Comparison of ENCODE assay signal across 38 cellular contexts in genomic region chr5:181092428-181092827, GRCh38. TPM values are rescaled to one million over a fixed set of nuclear protein-coding genes. Genes with fewer than 3 reads are reported as not detected.
"Had no signal": no experiment of that assay in that cellular context is flagged by ENCODE, and none has a peak within 500 bp of the region (broad histone marks: within the 10 kb centered on the region; RNA-seq: fewer than 3 reads in every experiment).

No MANE protein-coding gene starts in this region.

- H3K4me3 Mint-ChIP-seq: activated B cell treated with CpG ODN at 0.5 μM for 24 hours; activated CD4-positive, alpha-beta memory T cell treated with anti-CD3 and anti-CD28 coated beads for 36 hours; activated CD8-positive, alpha-beta T cell treated with anti-CD3 and anti-CD28 coated beads for 36 hours; activated naive CD4-positive, alpha-beta T cell treated with anti-CD3 and anti-CD28 coated beads for 36 hours; activated naive CD8-positive, alpha-beta T cell treated with anti-CD3 and anti-CD28 coated beads for 36 hours; activated T-cell treated with anti-CD3 and anti-CD28 coated beads, Interleukin-2, amount 50 U/mL, for 4 hours; activated T-cell treated with anti-CD3 and anti-CD28 coated beads, Interleukin-2, amount 50 U/mL, for 72 hours; activated T-helper 1 cell treated with anti-CD3 and anti-CD28 coated beads, Interleukin-12 subunit alpha, Interleukin-12 subunit beta, Interleukin-2, Interleukin-4 antibody, amounts not matched to agents 30 ng/mL and 10 ng/mL and 1 ng/mL, durations not matched to agents 14 hours and 24 hours and 36 hours; activated T-helper 17 cell treated with anti-CD3 and anti-CD28 coated beads, Interleukin-2, amount 50 U/mL, for 72 hours; T-helper 1 cell treated with Interleukin-12 subunit alpha and Interleukin-12 subunit beta and Interleukin-4 antibody, amounts not matched to agents 30 μg/mL and 1 μg/mL, for 36 hours; T-helper 2 cell treated with Interferon-gamma antibody and Interleukin-4, amounts not matched to agents 5 μg/mL and 100 μg/mL, for 36 hours had no signal

- H3K4me1 Mint-ChIP-seq: activated B cell treated with CpG ODN at 0.5 μM for 24 hours; activated naive CD8-positive, alpha-beta T cell treated with anti-CD3 and anti-CD28 coated beads for 36 hours; activated T-helper 17 cell treated with anti-CD3 and anti-CD28 coated beads, Interleukin-2, amount 50 U/mL, for 72 hours had no signal

- H3K36me3 ChIP-seq: adrenal gland, brain microvascular endothelial cell, breast epithelium had no signal

- H3K9me3 Mint-ChIP-seq: activated CD4-positive, alpha-beta memory T cell treated with anti-CD3 and anti-CD28 coated beads for 36 hours; activated CD8-positive, alpha-beta T cell treated with anti-CD3 and anti-CD28 coated beads for 36 hours; activated naive CD4-positive, alpha-beta T cell treated with anti-CD3 and anti-CD28 coated beads for 36 hours; activated naive CD4-positive, alpha-beta T cell treated with anti-CD3 and anti-CD28 coated beads, Interleukin-2, amount 50 U/mL, for 72 hours; activated naive CD8-positive, alpha-beta T cell treated with anti-CD3 and anti-CD28 coated beads for 36 hours; activated T-cell treated with anti-CD3 and anti-CD28 coated beads, Interleukin-2, amount 50 U/mL, for 4 hours; activated T-cell treated with anti-CD3 and anti-CD28 coated beads, Interleukin-2, amount 50 U/mL, for 72 hours; activated T-helper 1 cell treated with anti-CD3 and anti-CD28 coated beads, Interleukin-12 subunit alpha, Interleukin-12 subunit beta, Interleukin-2, Interleukin-4 antibody, amounts not matched to agents 30 ng/mL and 10 ng/mL and 1 ng/mL, durations not matched to agents 14 hours and 24 hours and 36 hours; activated T-helper 17 cell treated with anti-CD3 and anti-CD28 coated beads, Interleukin-2, amount 50 U/mL, for 72 hours; T-helper 1 cell treated with Interleukin-12 subunit alpha and Interleukin-12 subunit beta and Interleukin-4 antibody, amounts not matched to agents 30 μg/mL and 1 μg/mL, for 36 hours; T-helper 2 cell treated with Interferon-gamma antibody and Interleukin-4, amounts not matched to agents 5 μg/mL and 100 μg/mL, for 36 hours had no signal

- H3K4me1 ChIP-seq: adrenal gland, body of pancreas, breast epithelium had no signal

- FAIRE-seq: astrocyte, TTC549 had no signal

- H3K4me3 ChIP-seq: adrenal gland, body of pancreas, breast epithelium had no signal

- DNase-seq: activated B cell treated with CpG ODN at 0.5 μM for 24 hours; activated CD4-positive, alpha-beta memory T cell treated with anti-CD3 and anti-CD28 coated beads for 36 hours; activated CD4-positive, alpha-beta T cell treated with anti-CD3 and anti-CD28 coated beads for 4 hours; activated CD4-positive, alpha-beta T cell treated with anti-CD3 and anti-CD28 coated beads, Interleukin-2, amount 50 U/mL, for 1 hour; activated CD4-positive, alpha-beta T cell treated with anti-CD3 and anti-CD28 coated beads, Interleukin-2, amount 50 U/mL, for 4 hours; activated CD4-positive, CD25-positive, alpha-beta regulatory T cell treated with anti-CD3 and anti-CD28 coated beads, Interleukin-2, amount 50 U/mL, for 72 hours; activated CD8-positive, alpha-beta memory T cell treated with anti-CD3 and anti-CD28 coated beads, Interleukin-2, amount 50 U/mL, for 4 hours; activated CD8-positive, alpha-beta T cell treated with anti-CD3 and anti-CD28 coated beads for 36 hours; activated effector memory CD4-positive, alpha-beta T cell treated with anti-CD3 and anti-CD28 coated beads, Interleukin-2, amount 50 U/mL, for 16 hours; activated gamma-delta T cell treated with Interleukin-2 at 50 U/mL for 16 hours; activated naive CD4-positive, alpha-beta T cell; activated naive CD4-positive, alpha-beta T cell treated with anti-CD3 and anti-CD28 coated beads for 36 hours; activated naive CD4-positive, alpha-beta T cell treated with anti-CD3 and anti-CD28 coated beads, Interleukin-2, amount 50 U/mL, for 16 hours; activated naive CD8-positive, alpha-beta T cell treated with anti-CD3 and anti-CD28 coated beads for 36 hours; activated T-cell treated with anti-CD3 and anti-CD28 coated beads for 4 hours; activated T-cell treated with anti-CD3 and anti-CD28 coated beads, Interleukin-2, amount 50 U/mL, for 1 hour; activated T-cell treated with anti-CD3 and anti-CD28 coated beads, Interleukin-2, amount 50 U/mL, for 4 hours; activated T-cell treated with anti-CD3 and anti-CD28 coated beads, Interleukin-2, amount 50 U/mL, for 72 hours; adrenal gland; amniotic stem cell; aorta; body of pancreas; brain microvascular endothelial cell; central memory CD4-positive, alpha-beta T cell; T-helper 2 cell; T-helper 9 cell had no signal

- H3K27ac ChIP-seq: adrenal gland, body of pancreas, brain microvascular endothelial cell, breast epithelium, VCaP had no signal

- H3K36me3 Mint-ChIP-seq: activated CD4-positive, alpha-beta memory T cell treated with anti-CD3 and anti-CD28 coated beads for 36 hours; activated naive CD4-positive, alpha-beta T cell treated with anti-CD3 and anti-CD28 coated beads, Interleukin-2, amount 50 U/mL, for 72 hours; activated naive CD8-positive, alpha-beta T cell treated with anti-CD3 and anti-CD28 coated beads for 36 hours had no signal

- H3K9me3 ChIP-seq: adrenal gland, body of pancreas, breast epithelium had no signal

- H3K27me3 ChIP-seq: body of pancreas, brain microvascular endothelial cell had no signal

- ATAC-seq: activated CD8-positive, alpha-beta T cell treated with anti-CD3 and anti-CD28 coated beads for 36 hours; activated naive CD4-positive, alpha-beta T cell treated with anti-CD3 and anti-CD28 coated beads, Interleukin-2, amount 50 U/mL, for 72 hours; activated T-cell treated with anti-CD3 and anti-CD28 coated beads, Interleukin-2, amount 50 U/mL, for 4 hours; activated T-cell treated with anti-CD3 and anti-CD28 coated beads, Interleukin-2, amount 50 U/mL, for 72 hours; activated T-helper 17 cell treated with anti-CD3 and anti-CD28 coated beads, Interleukin-2, amount 50 U/mL, for 72 hours; body of pancreas had no signal

- H3K27ac Mint-ChIP-seq: activated B cell treated with CpG ODN at 0.5 μM for 24 hours; activated CD4-positive, alpha-beta memory T cell treated with anti-CD3 and anti-CD28 coated beads for 36 hours; activated CD8-positive, alpha-beta T cell treated with anti-CD3 and anti-CD28 coated beads for 36 hours; activated naive CD4-positive, alpha-beta T cell treated with anti-CD3 and anti-CD28 coated beads for 36 hours; activated naive CD4-positive, alpha-beta T cell treated with anti-CD3 and anti-CD28 coated beads, Interleukin-2, amount 50 U/mL, for 72 hours; activated naive CD8-positive, alpha-beta T cell treated with anti-CD3 and anti-CD28 coated beads for 36 hours; activated T-cell treated with anti-CD3 and anti-CD28 coated beads, Interleukin-2, amount 50 U/mL, for 72 hours; activated T-helper 1 cell treated with anti-CD3 and anti-CD28 coated beads, Interleukin-12 subunit alpha, Interleukin-12 subunit beta, Interleukin-2, Interleukin-4 antibody, amounts not matched to agents 30 ng/mL and 10 ng/mL and 1 ng/mL, durations not matched to agents 14 hours and 24 hours and 36 hours; activated T-helper 17 cell treated with anti-CD3 and anti-CD28 coated beads, Interleukin-2, amount 50 U/mL, for 72 hours; T-helper 1 cell treated with Interleukin-12 subunit alpha and Interleukin-12 subunit beta and Interleukin-4 antibody, amounts not matched to agents 30 μg/mL and 1 μg/mL, for 36 hours; T-helper 2 cell treated with Interferon-gamma antibody and Interleukin-4, amounts not matched to agents 5 μg/mL and 100 μg/mL, for 36 hours had no signal

RNA-seq across cellular contexts. Expression of gene OR2V1, which starts 38.5 kb away (rescaled TPM):
- total RNA-seq: activated B cell treated with CpG ODN at 0.5 μM for 24 hours; activated CD4-positive, alpha-beta memory T cell treated with anti-CD3 and anti-CD28 coated beads for 36 hours; activated CD8-positive, alpha-beta memory T cell treated with anti-CD3 and anti-CD28 coated beads for 36 hours; activated CD8-positive, alpha-beta T cell treated with anti-CD3 and anti-CD28 coated beads for 36 hours; activated naive CD4-positive, alpha-beta T cell treated with anti-CD3 and anti-CD28 coated beads for 36 hours; activated naive CD4-positive, alpha-beta T cell treated with anti-CD3 and anti-CD28 coated beads, Interleukin-2, amount 50 U/mL, for 72 hours; activated naive CD8-positive, alpha-beta T cell treated with anti-CD3 and anti-CD28 coated beads for 36 hours; activated T-cell treated with anti-CD3 and anti-CD28 coated beads, Interleukin-2, amount 50 U/mL, for 4 hours; activated T-cell treated with anti-CD3 and anti-CD28 coated beads, Interleukin-2, amount 50 U/mL, for 72 hours; activated T-helper 1 cell treated with anti-CD3 and anti-CD28 coated beads, Interleukin-12 subunit alpha, Interleukin-12 subunit beta, Interleukin-2, Interleukin-4 antibody, amounts not matched to agents 30 ng/mL and 10 ng/mL and 1 ng/mL, durations not matched to agents 14 hours and 24 hours and 36 hours; activated T-helper 17 cell treated with anti-CD3 and anti-CD28 coated beads, Interleukin-2, amount 50 U/mL, for 72 hours; adrenal gland; aorta; astrocyte; body of pancreas; breast epithelium; cardiac septum; cerebellum had no signal
- polyA plus RNA-seq: adrenal gland, aorta had no signal

RNA-seq across cellular contexts. Expression of gene BTNL9, which starts 52.4 kb away (rescaled TPM):
- total RNA-seq: activated CD4-positive, alpha-beta memory T cell treated with anti-CD3 and anti-CD28 coated beads for 36 hours; activated CD8-positive, alpha-beta memory T cell treated with anti-CD3 and anti-CD28 coated beads for 36 hours; activated CD8-positive, alpha-beta T cell treated with anti-CD3 and anti-CD28 coated beads for 36 hours; activated naive CD4-positive, alpha-beta T cell treated with anti-CD3 and anti-CD28 coated beads for 36 hours; activated T-helper 1 cell treated with anti-CD3 and anti-CD28 coated beads, Interleukin-12 subunit alpha, Interleukin-12 subunit beta, Interleukin-2, Interleukin-4 antibody, amounts not matched to agents 30 ng/mL and 10 ng/mL and 1 ng/mL, durations not matched to agents 14 hours and 24 hours and 36 hours; astrocyte had no signal

RNA-seq across cellular contexts. Expression of gene OR2V2, which starts 55.0 kb away (rescaled TPM):
- total RNA-seq: activated B cell treated with CpG ODN at 0.5 μM for 24 hours; activated CD4-positive, alpha-beta memory T cell treated with anti-CD3 and anti-CD28 coated beads for 36 hours; activated CD8-positive, alpha-beta memory T cell treated with anti-CD3 and anti-CD28 coated beads for 36 hours; activated CD8-positive, alpha-beta T cell treated with anti-CD3 and anti-CD28 coated beads for 36 hours; activated naive CD4-positive, alpha-beta T cell treated with anti-CD3 and anti-CD28 coated beads for 36 hours; activated naive CD4-positive, alpha-beta T cell treated with anti-CD3 and anti-CD28 coated beads, Interleukin-2, amount 50 U/mL, for 72 hours; activated naive CD8-positive, alpha-beta T cell treated with anti-CD3 and anti-CD28 coated beads for 36 hours; activated T-cell treated with anti-CD3 and anti-CD28 coated beads, Interleukin-2, amount 50 U/mL, for 4 hours; activated T-cell treated with anti-CD3 and anti-CD28 coated beads, Interleukin-2, amount 50 U/mL, for 72 hours; activated T-helper 1 cell treated with anti-CD3 and anti-CD28 coated beads, Interleukin-12 subunit alpha, Interleukin-12 subunit beta, Interleukin-2, Interleukin-4 antibody, amounts not matched to agents 30 ng/mL and 10 ng/mL and 1 ng/mL, durations not matched to agents 14 hours and 24 hours and 36 hours; activated T-helper 17 cell treated with anti-CD3 and anti-CD28 coated beads, Interleukin-2, amount 50 U/mL, for 72 hours; adrenal gland; aorta; astrocyte; body of pancreas; breast epithelium; cardiac septum; cerebellum had no signal
- polyA plus RNA-seq: adrenal gland, aorta had no signal
